In the genomic region with DNA sequence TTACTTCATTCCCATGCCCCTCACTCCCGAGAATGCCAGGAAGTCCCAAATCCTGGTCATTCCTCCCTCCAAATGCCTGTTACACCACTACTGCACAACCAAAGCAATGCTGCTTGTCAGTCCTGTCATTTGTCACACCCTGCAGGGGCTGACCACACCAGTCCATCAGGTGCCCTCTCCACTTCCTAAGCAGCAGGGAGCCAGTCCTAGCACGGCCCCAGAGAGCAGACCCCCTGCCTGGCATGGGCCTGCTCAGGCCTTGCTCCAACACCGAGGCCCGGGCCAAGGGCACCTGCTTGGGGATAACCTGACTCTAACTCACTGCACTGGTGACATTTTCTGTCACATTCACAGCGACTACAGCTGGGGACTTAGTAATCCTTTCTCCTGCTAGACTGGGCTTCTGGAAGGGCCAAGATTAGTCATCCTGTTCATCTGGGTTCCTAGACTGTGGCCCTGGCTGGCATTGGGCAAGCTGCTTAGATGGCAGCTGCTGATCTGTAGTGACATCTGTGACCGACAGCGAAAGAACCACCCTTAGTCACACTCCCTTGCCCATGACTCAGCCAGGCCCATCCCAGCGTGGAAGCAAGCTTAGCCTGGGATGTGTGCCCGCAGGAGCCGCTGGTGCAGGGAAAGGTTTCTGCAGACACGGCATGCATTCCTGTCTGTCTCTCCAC, we compare ENCODE assay signal across 8 cellular contexts. TPM values are rescaled to one million over a fixed set of nuclear protein-coding genes. Genes with fewer than 3 reads are reported as not detected.
DNase-seq lines count a peak whose midpoint lies in the region; ATAC-seq, FAIRE-seq and TF ChIP-seq lines count a peak whose summit lies in the region.

No MANE protein-coding gene starts in this region.

- H3K36me3 ChIP-seq in left lung = peaks cover 0 to 83% of the 10 kb centered on the region in 2 donors

- H3K4me1 ChIP-seq in foreskin keratinocyte (no peaks in the 10 kb centered on the region), left lung (peaks cover 10 to 16% of the 10 kb centered on the region in 2 donors)

- H3K4me3 ChIP-seq in left lung = no peak overlapping the region

- in situ Hi-C loops in ACHN (cut with HindIII; ENCODE audit: low pct_ligation_motif_present, low pct_unique_long_range_greater_than_20kb, low sequenced_read_pairs) = no loop called here

- DNase-seq in ACHN (peak; percentile 93), HCEC 1CT (peak; percentile 38), T1000 (lab: John Stamatoyannopoulos, UW) (peak; percentile 62), foreskin keratinocyte (no peak), left lung (no peak), HTR-8/SVneo (ENCODE audit: insufficient read length, low spot score) (no peak), 8988T (no peak)

- ATAC-seq in foreskin keratinocyte = peak; percentile 24
- no peak for ATAC-seq in left lung
- ATAC-seq in HG03039 (IDR thresholded peaks at IDR 0.05; ENCODE audit: unreplicated experiment) = no peak

- H3K27ac ChIP-seq in foreskin keratinocyte (no peak overlapping the region), left lung (no peak overlapping the region)

- TF ChIP-seq CTCF in foreskin keratinocyte (conservative IDR thresholded peaks at IDR 0.05) (no peak), left lung (IDR thresholded peaks at IDR 0.05) (no peak)

- H3K9me3 ChIP-seq in left lung = no peaks in the 10 kb centered on the region

- FAIRE-seq in HTR-8/SVneo (lab: Jason Lieb, UNC) = no peak

- intact Hi-C loops in left lung (cut with DNase I) = no loop called here

- H3K27me3 ChIP-seq in foreskin keratinocyte = no peaks in the 10 kb centered on the region
- H3K27me3 ChIP-seq in left lung = no peaks in the 10 kb centered on the region

RNA-seq across cellular contexts. Expression of a gene that starts 5.4 kb away (rescaled TPM):
- total RNA-seq in foreskin keratinocyte (115 and 140 TPM in 2 replicates), left lung (10 to 100 TPM; 42.7 to 69.7 TPM)
- 142 and 156 TPM in 2 replicates for polyA plus RNA-seq in foreskin keratinocyte

RNA-seq across cellular contexts. Expression of a gene that starts 5.5 kb away (rescaled TPM):
- 160 and 168 TPM in 2 replicates for total RNA-seq in foreskin keratinocyte
- 295 and 335 TPM in 2 replicates for polyA plus RNA-seq in foreskin keratinocyte
- total RNA-seq in left lung = 100 to 1,000 TPM; 121 to 124 TPM

RNA-seq across cellular contexts. Expression of a gene that starts 14.9 kb away (rescaled TPM):
- total RNA-seq in foreskin keratinocyte (574 and 576 TPM in 2 replicates), left lung (100 to 1,000 TPM; 339 to 481 TPM)
- 644 and 645 TPM in 2 replicates for polyA plus RNA-seq in foreskin keratinocyte

RNA-seq across cellular contexts. Expression of a gene that starts 16.0 kb away (rescaled TPM):
- total RNA-seq in foreskin keratinocyte (0.21 and 0.27 TPM in 2 replicates), left lung (under 1 TPM; 0.26 to 0.60 TPM)
- 0.19 and 0.32 TPM in 2 replicates for polyA plus RNA-seq in foreskin keratinocyte

RNA-seq across cellular contexts. Expression of a gene that starts 25.2 kb away (rescaled TPM):
- total RNA-seq in foreskin keratinocyte (56.8 and 66.6 TPM in 2 replicates), left lung (10 to 100 TPM; 38.0 to 57.7 TPM)
- 64.0 and 77.0 TPM in 2 replicates for polyA plus RNA-seq in foreskin keratinocyte

Comparison
In these comparisons a context has a peak if more than half of its experiments do, and no peak if none do; other contexts are left out.
1. DNase-seq: peak in ACHN (single experiment), HCEC 1CT (single experiment) and T1000 (single experiment); none in foreskin keratinocyte (0 of 2), left lung (0 of 2), HTR-8/SVneo (single experiment) and 8988T (single experiment).